Comparison of ENCODE assay signal across 1 cellular context in the genomic region with DNA sequence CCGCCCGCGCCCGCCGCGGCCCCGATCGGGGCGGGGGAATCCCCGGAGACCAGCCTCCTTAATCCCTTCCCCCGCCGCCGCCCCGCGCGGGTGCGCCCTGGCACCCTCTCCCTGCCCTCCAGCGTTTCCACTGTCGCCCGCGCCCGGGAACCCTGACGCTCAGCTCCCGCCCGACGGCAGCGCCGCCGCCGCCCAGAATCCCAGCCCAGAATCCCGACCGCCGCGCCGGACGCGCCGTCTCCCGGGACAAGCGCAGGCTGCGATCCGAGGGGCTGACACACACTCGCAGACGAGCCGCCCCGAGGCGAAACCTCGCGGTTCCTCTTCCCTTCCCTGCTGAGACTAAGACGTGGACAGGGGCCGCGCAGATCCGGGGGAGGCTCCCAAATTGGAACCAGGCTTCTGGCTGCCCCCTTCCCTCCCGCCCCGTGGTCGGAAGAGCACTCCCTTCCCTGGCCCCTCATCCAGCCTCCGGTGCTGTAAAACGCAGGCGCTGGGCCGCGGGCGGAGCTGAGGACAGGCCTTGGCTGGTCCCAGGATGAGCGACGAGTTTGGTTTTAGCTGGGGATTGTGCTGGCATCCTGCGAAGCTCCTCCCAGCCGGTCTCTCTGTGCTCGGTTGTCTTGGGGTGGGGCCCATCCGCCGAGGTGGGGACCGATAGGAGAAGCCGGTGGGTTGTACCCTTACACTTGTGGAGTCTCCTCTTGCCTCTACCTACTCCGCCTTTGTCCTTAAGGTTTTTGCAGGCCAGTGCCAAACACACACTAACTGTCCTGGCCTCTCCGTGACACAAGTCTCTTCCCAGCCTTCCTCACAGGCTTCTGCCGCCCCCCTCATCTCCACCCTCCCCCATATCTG.
TF ChIP-seq lines count a peak whose summit lies in the region.

No MANE protein-coding gene starts in this region.

TF ChIP-seq in HEK293, 187 proteins besides CTCF, POLR2A, EP300 and RAD21 (continued from another document):
- TF ChIP-seq, protein P1, sequence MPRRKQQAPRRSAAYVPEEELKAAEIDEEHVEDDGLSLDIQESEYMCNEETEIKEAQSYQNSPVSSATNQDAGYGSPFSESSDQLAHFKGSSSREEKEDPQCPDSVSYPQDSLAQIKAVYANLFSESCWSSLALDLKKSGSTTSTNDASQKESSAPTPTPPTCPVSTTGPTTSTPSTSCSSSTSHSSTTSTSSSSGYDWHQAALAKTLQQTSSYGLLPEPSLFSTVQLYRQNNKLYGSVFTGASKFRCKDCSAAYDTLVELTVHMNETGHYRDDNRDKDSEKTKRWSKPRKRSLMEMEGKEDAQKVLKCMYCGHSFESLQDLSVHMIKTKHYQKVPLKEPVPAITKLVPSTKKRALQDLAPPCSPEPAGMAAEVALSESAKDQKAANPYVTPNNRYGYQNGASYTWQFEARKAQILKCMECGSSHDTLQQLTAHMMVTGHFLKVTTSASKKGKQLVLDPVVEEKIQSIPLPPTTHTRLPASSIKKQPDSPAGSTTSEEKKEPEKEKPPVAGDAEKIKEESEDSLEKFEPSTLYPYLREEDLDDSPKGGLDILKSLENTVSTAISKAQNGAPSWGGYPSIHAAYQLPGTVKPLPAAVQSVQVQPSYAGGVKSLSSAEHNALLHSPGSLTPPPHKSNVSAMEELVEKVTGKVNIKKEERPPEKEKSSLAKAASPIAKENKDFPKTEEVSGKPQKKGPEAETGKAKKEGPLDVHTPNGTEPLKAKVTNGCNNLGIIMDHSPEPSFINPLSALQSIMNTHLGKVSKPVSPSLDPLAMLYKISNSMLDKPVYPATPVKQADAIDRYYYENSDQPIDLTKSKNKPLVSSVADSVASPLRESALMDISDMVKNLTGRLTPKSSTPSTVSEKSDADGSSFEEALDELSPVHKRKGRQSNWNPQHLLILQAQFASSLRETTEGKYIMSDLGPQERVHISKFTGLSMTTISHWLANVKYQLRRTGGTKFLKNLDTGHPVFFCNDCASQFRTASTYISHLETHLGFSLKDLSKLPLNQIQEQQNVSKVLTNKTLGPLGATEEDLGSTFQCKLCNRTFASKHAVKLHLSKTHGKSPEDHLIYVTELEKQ (tag by site-specific recombination; IDR thresholded peaks at IDR 0.05; ENCODE audit: borderline replicate concordance): no peak
- TF ChIP-seq ZNF521 (tag by site-specific recombination; IDR thresholded peaks at IDR 0.05) (no peak), ZNF776 (tag by site-specific recombination; IDR thresholded peaks at IDR 0.05; ENCODE audit: borderline replicate concordance) (no peak), YY2 (tag by site-specific recombination; IDR thresholded peaks at IDR 0.05) (no peak), ZBTB17 (tag by site-specific recombination; IDR thresholded peaks at IDR 0.05) (peak; percentile 99), ZFHX2 (tag by site-specific recombination; conservative IDR thresholded peaks at IDR 0.05) (peak; percentile 76), ZNF707 (tag by site-specific recombination; IDR thresholded peaks at IDR 0.05) (no peak)
